Comparison of ENCODE assay signal across 8 cellular contexts in the genomic region with DNA sequence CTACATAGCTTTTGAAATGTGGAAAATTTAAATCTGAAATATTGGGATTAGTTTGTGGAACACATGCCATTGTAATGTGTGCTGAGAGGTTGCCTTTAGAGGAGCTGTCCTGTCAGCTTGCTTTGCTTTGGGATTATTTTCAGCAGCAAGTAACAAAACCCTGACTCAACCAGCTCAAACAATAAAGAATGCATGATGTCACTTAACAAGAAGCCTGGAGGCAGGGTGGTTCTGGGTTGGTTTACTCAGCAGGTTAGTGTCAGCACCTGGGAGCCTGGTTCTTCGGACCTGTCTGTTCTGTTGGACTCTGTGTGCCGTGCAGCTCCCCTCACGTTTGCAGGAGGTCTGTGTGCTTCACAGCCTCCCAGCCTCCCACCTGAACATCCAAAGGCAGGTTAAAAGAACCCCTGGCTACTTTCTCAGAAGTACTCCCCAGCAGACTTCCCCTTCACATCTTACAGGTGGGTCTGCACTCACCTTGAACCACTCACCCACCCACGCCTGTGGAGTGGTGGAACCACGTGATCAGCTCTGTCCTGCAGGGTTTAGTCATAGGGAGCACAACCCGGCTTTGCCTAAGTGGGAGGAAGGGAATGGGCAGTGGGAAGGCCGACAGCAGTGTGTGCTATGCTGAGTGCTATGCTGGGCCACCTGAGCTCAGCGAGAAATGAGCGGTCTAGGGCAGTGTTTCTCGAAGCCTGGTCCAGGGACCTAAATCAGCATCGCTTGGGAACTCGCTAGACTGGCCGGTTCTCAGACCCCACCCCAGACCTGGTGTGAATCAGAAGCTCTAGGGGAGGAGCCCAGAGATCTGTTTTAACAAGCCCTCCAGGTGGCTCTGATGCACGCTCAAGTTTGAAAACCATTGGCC. TPM values are rescaled to one million over a fixed set of nuclear protein-coding genes. Genes with fewer than 3 reads are reported as not detected.
DNase-seq lines count a peak whose midpoint lies in the region; ATAC-seq and TF ChIP-seq lines count a peak whose summit lies in the region.

No MANE protein-coding gene starts in this region.

- H3K27me3 Mint-ChIP-seq in progenitor cell of endocrine pancreas = peaks cover 5% of the 10 kb centered on the region

- peaks cover 24% of the 10 kb centered on the region for H3K4me1 Mint-ChIP-seq in progenitor cell of endocrine pancreas (ENCODE audit: low read depth)

- 72 to 77% (median 76%) methylated on average over 14 of the region's 14 CpGs for whole genome bisulfite sequencing in ovary, 3 donors

- H3K9me3 Mint-ChIP-seq in progenitor cell of endocrine pancreas (ENCODE audit: low read depth) = no peaks in the 10 kb centered on the region

- H3K4me3 Mint-ChIP-seq in progenitor cell of endocrine pancreas (ENCODE audit: low read depth) = no peak overlapping the region

- ATAC-seq in HG03460 (IDR thresholded peaks at IDR 0.05; ENCODE audit: unreplicated experiment) (no peak), GM19328 (IDR thresholded peaks at IDR 0.05; ENCODE audit: unreplicated experiment) (no peak)

- intact Hi-C loops in ovary (cut with DNase I) = no loop called here

- H3K36me3 ChIP-seq in ovary = no peaks in the 10 kb centered on the region

- TF ChIP-seq CTCF in epithelial cell of esophagus (IDR thresholded peaks at IDR 0.05; ENCODE audit: insufficient read depth, low read depth, low read length, missing control alignments) (no peak), progenitor cell of endocrine pancreas (IDR thresholded peaks at IDR 0.05; ENCODE audit: unreplicated experiment) (no peak), ovary (IDR thresholded peaks at IDR 0.05) (no peak)

- H3K27ac Mint-ChIP-seq in progenitor cell of endocrine pancreas = peak overlapping the region; percentile 70

- H3K27me3 ChIP-seq in ovary = no peaks in the 10 kb centered on the region

- no peak for TF ChIP-seq EP300 in ovary (IDR thresholded peaks at IDR 0.05)

- peak; percentile 54 for DNase-seq in SIG-M5 treated with dmso at 0.1 percent for 504 hours (lab: John Stamatoyannopoulos, UW; ENCODE audit: unreplicated experiment)
- no peak for DNase-seq in SIG-M5 (lab: John Stamatoyannopoulos, UW)
- DNase-seq in RPMI7951 (ENCODE audit: low read depth) = peak; percentile 58
- peak; percentile 99 for DNase-seq in epithelial cell of esophagus (ENCODE audit: low read depth)
- DNase-seq in progenitor cell of endocrine pancreas (ENCODE audit: low spot score, unreplicated experiment) = no peak
- no peak for DNase-seq in ovary

- H3K4me1 ChIP-seq in ovary (ENCODE audit: insufficient read depth) = peaks cover 12% of the 10 kb centered on the region

- H3K27ac ChIP-seq in ovary = no peak overlapping the region

- H3K4me3 ChIP-seq in epithelial cell of esophagus (ENCODE audit: low read length) (peak overlapping the region; percentile 32), ovary (no peak overlapping the region)

- no peaks in the 10 kb centered on the region for H3K9me3 ChIP-seq in ovary

- no peaks in the 10 kb centered on the region for H3K36me3 Mint-ChIP-seq in progenitor cell of endocrine pancreas (ENCODE audit: insufficient read depth)

- no peak for TF ChIP-seq POLR2A in ovary (IDR thresholded peaks at IDR 0.05)

RNA-seq across cellular contexts. Expression of a gene that starts 20.4 kb away (rescaled TPM):
- 10.8 and 11.7 TPM in 2 replicates for total RNA-seq in RPMI7951 (2014; rRNA removed; shearing (Covaris generic))
- total RNA-seq in progenitor cell of endocrine pancreas = 18.1 and 18.9 TPM in 2 replicates
- 10 to 100 TPM in 5 of 7 donors, 1 to 10 TPM in 2; 7.7 to 13.1 (median 10.7) TPM for total RNA-seq in ovary
- 10 to 100 TPM in 1 of 2 donors, 1 to 10 TPM in 1; 3.6 to 18.4 TPM for polyA plus RNA-seq in ovary

Comparison
In these comparisons a context has a peak if more than half of its experiments do, and no peak if none do; other contexts are left out.
1. DNase-seq: peak in SIG-M5 treated with dmso at 0.1 percent for 504 hours (single experiment), RPMI7951 (single experiment) and epithelial cell of esophagus (single experiment); none in SIG-M5 (single experiment), progenitor cell of endocrine pancreas (single experiment) and ovary (0 of 5).